Comparison of ENCODE assay signal across 1 cellular context in genomic region chr1:85201340-85202091, GRCh38.
TF ChIP-seq lines count a peak whose summit lies in the region.

No MANE protein-coding gene starts in this region.

TF ChIP-seq in HepG2, 621 proteins besides CTCF, POLR2A, EP300 and RAD21 (continued from another document):
- TF ChIP-seq SNAPC4 (CRISPR knock-in tag; IDR thresholded peaks at IDR 0.05) = no peak
TF ChIP-seq in HepG2: peak in this region for 85.
